Comparison of ENCODE assay signal across 1 cellular context in genomic region chr2:172109670-172110421, GRCh38.
TF ChIP-seq lines count a peak whose summit lies in the region.

No MANE protein-coding gene starts in this region.

TF ChIP-seq in H1, 55 proteins besides CTCF, POLR2A, EP300 and RAD21:
- no peak for TF ChIP-seq KDM1A (IDR thresholded peaks at IDR 0.05; ENCODE audit: borderline replicate concordance, low read length)
- TF ChIP-seq ATF2 (IDR thresholded peaks at IDR 0.05; ENCODE audit: low read length), result no peak
- no peak for TF ChIP-seq BRCA1 (IDR thresholded peaks at IDR 0.05; ENCODE audit: low read depth, low read length)
- TF ChIP-seq BCL11A (IDR thresholded peaks at IDR 0.05; ENCODE audit: low read depth in 2 of 2, low read length in 2 of 2), result no peak
- no peak for TF ChIP-seq ZNF274 (IDR thresholded peaks at IDR 0.05; ENCODE audit: borderline replicate concordance, extremely low read depth, low read length)
- peak; percentile 20 for TF ChIP-seq KDM4A (IDR thresholded peaks at IDR 0.05; ENCODE audit: low read depth, low read length, severe bottlenecking)
- TF ChIP-seq RNF2 (IDR thresholded peaks at IDR 0.05; ENCODE audit: borderline replicate concordance, low read depth, low read length, missing control alignments, poor library complexity, severe bottlenecking), result peak; percentile 78
- no peak for TF ChIP-seq JUN (IDR thresholded peaks at IDR 0.05; ENCODE audit: low read depth, low read length)
- TF ChIP-seq CTBP2 (IDR thresholded peaks at IDR 0.05; ENCODE audit: borderline replicate concordance, insufficient read depth, insufficient read length, low read length), result no peak
- TF ChIP-seq MAFK (IDR thresholded peaks at IDR 0.05; ENCODE audit: low read depth, low read length), result no peak
- no peak for TF ChIP-seq FOSL1 (IDR thresholded peaks at IDR 0.05; ENCODE audit: insufficient read depth, low read depth, low read length)
- TF ChIP-seq POLR2AphosphoS5 (IDR thresholded peaks at IDR 0.05; ENCODE audit: low read depth, low read length), result no peak
- no peak for TF ChIP-seq NRF1 (IDR thresholded peaks at IDR 0.05; ENCODE audit: low read depth, low read length)
- TF ChIP-seq CEBPB (IDR thresholded peaks at IDR 0.05; ENCODE audit: low read depth, low read length), result no peak
- no peak for TF ChIP-seq POU5F1 (IDR thresholded peaks at IDR 0.05; ENCODE audit: low read depth, low read length)
- TF ChIP-seq ATF3 (IDR thresholded peaks at IDR 0.05; ENCODE audit: insufficient read depth, low read depth, low read length), result no peak
- TF ChIP-seq ASH2L (IDR thresholded peaks at IDR 0.05; ENCODE audit: low read length), result peak; percentile 31
- no peak for TF ChIP-seq SP2 (IDR thresholded peaks at IDR 0.05; ENCODE audit: low read length)
- peak; percentile 84 for TF ChIP-seq EZH2 (IDR thresholded peaks at IDR 0.05; ENCODE audit: low read depth, low read length, severe bottlenecking)
- TF ChIP-seq YY1 (IDR thresholded peaks at IDR 0.05; ENCODE audit: low read depth, low read length), result no peak
- TF ChIP-seq TAF7 (optimal IDR thresholded peaks at IDR 0.05; ENCODE audit: borderline replicate concordance, low read depth, low read length), result no peak
- TF ChIP-seq GTF2F1 (IDR thresholded peaks at IDR 0.05; ENCODE audit: borderline replicate concordance, low read depth, low read length), result no peak
- no peak for TF ChIP-seq USF2 (IDR thresholded peaks at IDR 0.05; ENCODE audit: low read length)
- no peak for TF ChIP-seq SRF (IDR thresholded peaks at IDR 0.05; ENCODE audit: low read depth, low read length)
- TF ChIP-seq CREB1 (IDR thresholded peaks at IDR 0.05), result no peak
- no peak for TF ChIP-seq SIRT6 (IDR thresholded peaks at IDR 0.05; ENCODE audit: low read length)
- no peak for TF ChIP-seq SP4 (IDR thresholded peaks at IDR 0.05; ENCODE audit: low read length)
- peak; percentile 89 for TF ChIP-seq SUZ12 (IDR thresholded peaks at IDR 0.05; ENCODE audit: low read length)
- no peak for TF ChIP-seq TAF1 (IDR thresholded peaks at IDR 0.05; ENCODE audit: low read depth, low read length)
- TF ChIP-seq SIN3A (conservative IDR thresholded peaks at IDR 0.05 in 1 of 2, IDR thresholded peaks at IDR 0.05 in 1 of 2; ENCODE audit: low read depth in 1 of 2, low read length in 2 of 2), result no peak
